ENCODE assay signal across 2 cellular contexts in the genomic region with DNA sequence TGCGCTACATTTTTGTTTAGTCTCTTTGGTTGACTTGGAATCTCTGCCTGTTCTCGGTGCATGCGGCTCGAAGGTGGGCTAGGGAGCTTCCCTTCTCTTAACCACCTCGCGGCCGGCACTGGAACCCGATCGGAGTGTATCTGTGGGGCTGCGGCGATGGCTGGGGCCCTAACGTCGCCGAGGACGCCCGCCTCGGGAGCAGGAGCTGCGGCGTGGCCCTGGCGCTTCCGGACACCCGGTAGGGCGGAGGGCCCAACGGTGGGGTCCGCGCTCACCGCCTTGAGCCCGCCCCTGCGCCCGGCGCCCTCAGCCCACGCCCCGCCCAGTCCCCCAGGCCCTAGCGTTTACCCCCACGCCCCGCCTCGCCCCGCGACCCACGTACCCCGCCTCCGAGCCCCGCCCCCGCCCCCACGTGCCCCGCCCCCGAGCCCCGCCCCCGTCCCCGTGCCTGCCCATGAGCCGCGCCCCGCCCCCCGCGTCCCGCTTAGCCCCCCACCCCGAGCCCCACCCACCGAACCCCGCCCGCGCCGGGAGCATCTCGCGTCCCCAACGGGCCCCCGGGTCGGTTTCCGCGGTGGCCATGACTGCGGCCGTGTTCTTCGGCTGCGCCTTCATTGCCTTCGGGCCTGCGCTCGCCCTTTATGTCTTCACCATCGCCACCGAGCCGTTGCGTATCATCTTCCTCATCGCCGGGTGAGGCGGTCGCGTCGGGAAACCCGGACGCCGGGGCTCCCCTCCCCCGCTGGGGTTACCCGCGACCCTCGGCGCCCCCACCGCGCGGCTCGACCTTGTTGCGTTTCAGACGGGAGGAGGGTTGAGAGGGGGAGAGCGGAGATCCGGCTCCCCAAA.
TF ChIP-seq lines count a peak whose summit lies in the region.

A gene (plus strand): TSS at position 562 of the 849 bp plus-strand sequence. CDS start 19 bp downstream, at position 581.

TF ChIP-seq in IMR-90, 13 proteins besides CTCF, POLR2A, EP300 and RAD21 (continued from another document):
- TF ChIP-seq, protein P1, sequence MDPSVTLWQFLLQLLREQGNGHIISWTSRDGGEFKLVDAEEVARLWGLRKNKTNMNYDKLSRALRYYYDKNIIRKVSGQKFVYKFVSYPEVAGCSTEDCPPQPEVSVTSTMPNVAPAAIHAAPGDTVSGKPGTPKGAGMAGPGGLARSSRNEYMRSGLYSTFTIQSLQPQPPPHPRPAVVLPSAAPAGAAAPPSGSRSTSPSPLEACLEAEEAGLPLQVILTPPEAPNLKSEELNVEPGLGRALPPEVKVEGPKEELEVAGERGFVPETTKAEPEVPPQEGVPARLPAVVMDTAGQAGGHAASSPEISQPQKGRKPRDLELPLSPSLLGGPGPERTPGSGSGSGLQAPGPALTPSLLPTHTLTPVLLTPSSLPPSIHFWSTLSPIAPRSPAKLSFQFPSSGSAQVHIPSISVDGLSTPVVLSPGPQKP (IDR thresholded peaks at IDR 0.05; ENCODE audit: borderline replicate concordance, low read depth, low read length) = no peak
- TF ChIP-seq, protein P2, sequence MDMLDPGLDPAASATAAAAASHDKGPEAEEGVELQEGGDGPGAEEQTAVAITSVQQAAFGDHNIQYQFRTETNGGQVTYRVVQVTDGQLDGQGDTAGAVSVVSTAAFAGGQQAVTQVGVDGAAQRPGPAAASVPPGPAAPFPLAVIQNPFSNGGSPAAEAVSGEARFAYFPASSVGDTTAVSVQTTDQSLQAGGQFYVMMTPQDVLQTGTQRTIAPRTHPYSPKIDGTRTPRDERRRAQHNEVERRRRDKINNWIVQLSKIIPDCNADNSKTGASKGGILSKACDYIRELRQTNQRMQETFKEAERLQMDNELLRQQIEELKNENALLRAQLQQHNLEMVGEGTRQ (IDR thresholded peaks at IDR 0.05; ENCODE audit: low read depth, low read length) = no peak
- TF ChIP-seq SMC3 (IDR thresholded peaks at IDR 0.05; ENCODE audit: low read depth, low read length) (peak; percentile 17; the same call in 1 of the 2 replicates), CEBPB (IDR thresholded peaks at IDR 0.05; ENCODE audit: low read depth, low read length) (no peak), MAFK (IDR thresholded peaks at IDR 0.05; ENCODE audit: low read depth, low read length) (no peak), RFX5 (IDR thresholded peaks at IDR 0.05; ENCODE audit: low read depth, low read length) (no peak), MAZ (IDR thresholded peaks at IDR 0.05; ENCODE audit: borderline replicate concordance, low read depth, low read length) (peak; percentile 12; the same call in 1 of the 2 replicates), FOS (IDR thresholded peaks at IDR 0.05; ENCODE audit: low read depth, low read length) (no peak), CHD1 (IDR thresholded peaks at IDR 0.05; ENCODE audit: low read depth, low read length) (no peak), BHLHE40 (IDR thresholded peaks at IDR 0.05; ENCODE audit: low read depth, low read length) (no peak), NFE2L2 (IDR thresholded peaks at IDR 0.05; ENCODE audit: low read depth, low read length) (no peak)

TF ChIP-seq in neural cell, 6 proteins besides CTCF, POLR2A, EP300 and RAD21 (continued from another document):
- TF ChIP-seq, protein P3, sequence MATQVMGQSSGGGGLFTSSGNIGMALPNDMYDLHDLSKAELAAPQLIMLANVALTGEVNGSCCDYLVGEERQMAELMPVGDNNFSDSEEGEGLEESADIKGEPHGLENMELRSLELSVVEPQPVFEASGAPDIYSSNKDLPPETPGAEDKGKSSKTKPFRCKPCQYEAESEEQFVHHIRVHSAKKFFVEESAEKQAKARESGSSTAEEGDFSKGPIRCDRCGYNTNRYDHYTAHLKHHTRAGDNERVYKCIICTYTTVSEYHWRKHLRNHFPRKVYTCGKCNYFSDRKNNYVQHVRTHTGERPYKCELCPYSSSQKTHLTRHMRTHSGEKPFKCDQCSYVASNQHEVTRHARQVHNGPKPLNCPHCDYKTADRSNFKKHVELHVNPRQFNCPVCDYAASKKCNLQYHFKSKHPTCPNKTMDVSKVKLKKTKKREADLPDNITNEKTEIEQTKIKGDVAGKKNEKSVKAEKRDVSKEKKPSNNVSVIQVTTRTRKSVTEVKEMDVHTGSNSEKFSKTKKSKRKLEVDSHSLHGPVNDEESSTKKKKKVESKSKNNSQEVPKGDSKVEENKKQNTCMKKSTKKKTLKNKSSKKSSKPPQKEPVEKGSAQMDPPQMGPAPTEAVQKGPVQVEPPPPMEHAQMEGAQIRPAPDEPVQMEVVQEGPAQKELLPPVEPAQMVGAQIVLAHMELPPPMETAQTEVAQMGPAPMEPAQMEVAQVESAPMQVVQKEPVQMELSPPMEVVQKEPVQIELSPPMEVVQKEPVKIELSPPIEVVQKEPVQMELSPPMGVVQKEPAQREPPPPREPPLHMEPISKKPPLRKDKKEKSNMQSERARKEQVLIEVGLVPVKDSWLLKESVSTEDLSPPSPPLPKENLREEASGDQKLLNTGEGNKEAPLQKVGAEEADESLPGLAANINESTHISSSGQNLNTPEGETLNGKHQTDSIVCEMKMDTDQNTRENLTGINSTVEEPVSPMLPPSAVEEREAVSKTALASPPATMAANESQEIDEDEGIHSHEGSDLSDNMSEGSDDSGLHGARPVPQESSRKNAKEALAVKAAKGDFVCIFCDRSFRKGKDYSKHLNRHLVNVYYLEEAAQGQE (IDR thresholded peaks at IDR 0.05; ENCODE audit: borderline replicate concordance) = peak; percentile 50
- peak; percentile 32 for TF ChIP-seq POLR2AphosphoS5 (IDR thresholded peaks at IDR 0.05)
- TF ChIP-seq EZH2 (IDR thresholded peaks at IDR 0.05; ENCODE audit: borderline replicate concordance, insufficient read depth, low read length, poor library complexity, severe bottlenecking) = no peak
